21 cellular contexts compared by ENCODE assay signal in genomic region chr16:79076039-79076767, GRCh38.
DNase-seq lines count a peak whose midpoint lies in the region; ATAC-seq and TF ChIP-seq lines count a peak whose summit lies in the region.
"Had no signal": no experiment of that assay in that cellular context is flagged by ENCODE, and none has a peak within 500 bp of the region (broad histone marks: within the 10 kb centered on the region; RNA-seq: fewer than 3 reads in every experiment).

No MANE protein-coding gene starts in this region.

- no peaks in the 10 kb centered on the region for H3K27me3 ChIP-seq in CD4-positive, alpha-beta T cell (ENCODE audit: control insufficient read depth, insufficient read depth, low read length)
- no peaks in the 10 kb centered on the region for H3K27me3 ChIP-seq in A673 (replicated peaks; ENCODE audit: insufficient read depth, low read depth, low read length, poor library complexity)
- H3K27me3 ChIP-seq: brain microvascular endothelial cell, esophagus squamous epithelium, gastroesophageal sphincter, upper lobe of left lung had no signal

- no peak overlapping the region for H3K4me3 Mint-ChIP-seq in activated CD4-positive, alpha-beta T cell treated with anti-CD3 and anti-CD28 coated beads for 36 hours
- peak overlapping the region; percentile 39 for H3K4me3 Mint-ChIP-seq in CD4-positive, alpha-beta T cell
- H3K4me3 Mint-ChIP-seq in activated T-cell treated with anti-CD3 and anti-CD28 coated beads, Interleukin-2, amount 50 U/mL, for 72 hours: peak overlapping the region; percentile 64 to 67
- no peak overlapping the region for H3K4me3 Mint-ChIP-seq in WTC11
- H3K4me3 Mint-ChIP-seq: B cell had no signal

- peaks cover 3% of the 10 kb centered on the region for H3K36me3 Mint-ChIP-seq in activated CD4-positive, alpha-beta T cell treated with anti-CD3 and anti-CD28 coated beads for 36 hours (ENCODE audit: low read depth)
- no peaks in the 10 kb centered on the region for H3K36me3 Mint-ChIP-seq in CD4-positive, alpha-beta T cell (ENCODE audit: low read depth)
- peaks cover 0 to 3% of the 10 kb centered on the region in 2 donors for H3K36me3 Mint-ChIP-seq in activated T-cell treated with anti-CD3 and anti-CD28 coated beads, Interleukin-2, amount 50 U/mL, for 72 hours (ENCODE audit: insufficient read depth in 2 of 2)
- H3K36me3 Mint-ChIP-seq in WTC11: no peaks in the 10 kb centered on the region

- DNase-seq in activated CD4-positive, alpha-beta T cell treated with anti-CD3 and anti-CD28 coated beads for 36 hours: peak; percentile 64
- DNase-seq in activated CD4-positive, alpha-beta T cell treated with anti-CD3 and anti-CD28 coated beads, Interleukin-2, amount 50 U/mL, for 4 hours: no peak
- no peak for DNase-seq in CD4-positive, alpha-beta T cell
- DNase-seq in activated T-cell treated with anti-CD3 and anti-CD28 coated beads, Interleukin-2, amount 50 U/mL, for 72 hours: peak; percentile 56 to 67
- peak; percentile 38 to 46 for DNase-seq in stimulated activated CD4-positive, alpha-beta T cell treated with anti-CD3 and anti-CD28 coated beads, Interleukin-2, amount 100 ng/mL, for 24 hours
- DNase-seq in A673 (ENCODE audit: low spot score) (no peak), T-helper 9 cell (no peak), WTC11 (ENCODE audit: low spot score) (no peak)
- DNase-seq: 8988T, brain microvascular endothelial cell, esophagus squamous epithelium, NCI-H1092, NCI-H2029, NCI-H345, NCI-H82, upper lobe of left lung had no signal

- H3K27ac Mint-ChIP-seq in activated CD4-positive, alpha-beta T cell treated with anti-CD3 and anti-CD28 coated beads for 36 hours: peak overlapping the region; percentile 81
- H3K27ac Mint-ChIP-seq in CD4-positive, alpha-beta T cell: peak overlapping the region; percentile 55
- H3K27ac Mint-ChIP-seq in activated T-cell treated with anti-CD3 and anti-CD28 coated beads, Interleukin-2, amount 50 U/mL, for 72 hours: peak overlapping the region; percentile 95
- no peak overlapping the region for H3K27ac Mint-ChIP-seq in WTC11
- H3K27ac Mint-ChIP-seq: B cell had no signal

- peaks cover 76% of the 10 kb centered on the region for H3K4me1 Mint-ChIP-seq in activated CD4-positive, alpha-beta T cell treated with anti-CD3 and anti-CD28 coated beads for 36 hours
- peaks cover 62% of the 10 kb centered on the region for H3K4me1 Mint-ChIP-seq in CD4-positive, alpha-beta T cell (ENCODE audit: low read depth)
- H3K4me1 Mint-ChIP-seq in activated T-cell treated with anti-CD3 and anti-CD28 coated beads, Interleukin-2, amount 50 U/mL, for 72 hours (ENCODE audit: low read depth): peaks cover 90% of the 10 kb centered on the region
- peaks cover 39% of the 10 kb centered on the region for H3K4me1 Mint-ChIP-seq in WTC11

- intact Hi-C loops in activated CD4-positive, alpha-beta T cell treated with anti-CD3 and anti-CD28 coated beads for 36 hours (cut with DNase I, micrococcal nuclease): loop anchor here (1.0 to 10.0 kb wide), 13 partner anchors 13 to 525 kb away; partner anchors contain the start of gene MAF (in 2 of the 2)
- intact Hi-C loops in CD4-positive, alpha-beta T cell (cut with DNase I, micrococcal nuclease): no loop called here
- intact Hi-C loops in A673 (cut with micrococcal nuclease; ENCODE audit: unreplicated experiment): no loop called here

- peaks cover 2% of the 10 kb centered on the region for H3K27me3 Mint-ChIP-seq in activated CD4-positive, alpha-beta T cell treated with anti-CD3 and anti-CD28 coated beads for 36 hours
- peaks cover 11% of the 10 kb centered on the region for H3K27me3 Mint-ChIP-seq in CD4-positive, alpha-beta T cell
- H3K27me3 Mint-ChIP-seq in activated T-cell treated with anti-CD3 and anti-CD28 coated beads, Interleukin-2, amount 50 U/mL, for 72 hours (ENCODE audit: low read depth): peaks cover 8% of the 10 kb centered on the region
- no peaks in the 10 kb centered on the region for H3K27me3 Mint-ChIP-seq in WTC11 (ENCODE audit: low read depth)

- no peaks in the 10 kb centered on the region for H3K36me3 ChIP-seq in A673 (ENCODE audit: insufficient read depth, low read length, poor library complexity, severe bottlenecking)
- H3K36me3 ChIP-seq: brain microvascular endothelial cell, esophagus squamous epithelium, gastroesophageal sphincter, neutrophil, upper lobe of left lung had no signal

- H3K4me1 ChIP-seq in A673 (ENCODE audit: insufficient read depth, low read length, poor library complexity, severe bottlenecking): no peaks in the 10 kb centered on the region

- peak; percentile 75 for ATAC-seq in activated CD4-positive, alpha-beta T cell treated with anti-CD3 and anti-CD28 coated beads for 36 hours
- no peak for ATAC-seq in CD4-positive, alpha-beta T cell (ENCODE audit: poor library complexity)
- ATAC-seq in activated T-cell treated with anti-CD3 and anti-CD28 coated beads, Interleukin-2, amount 50 U/mL, for 72 hours (replicated peaks in 1 of 2): peak; percentile 81 to 85
- ATAC-seq in WTC11: no peak
- ATAC-seq: gastroesophageal sphincter had no signal

- H3K9me3 ChIP-seq in CD4-positive, alpha-beta T cell (ENCODE audit: control insufficient read depth, low read length): no peaks in the 10 kb centered on the region
- no peaks in the 10 kb centered on the region for H3K9me3 ChIP-seq in A673 (ENCODE audit: low read depth, low read length, poor library complexity, severe bottlenecking)
- H3K9me3 ChIP-seq: esophagus squamous epithelium, gastroesophageal sphincter, neutrophil, upper lobe of left lung had no signal

- H3K9me3 Mint-ChIP-seq in activated CD4-positive, alpha-beta T cell treated with anti-CD3 and anti-CD28 coated beads for 36 hours (ENCODE audit: low read depth): no peaks in the 10 kb centered on the region
- no peaks in the 10 kb centered on the region for H3K9me3 Mint-ChIP-seq in CD4-positive, alpha-beta T cell
- no peaks in the 10 kb centered on the region for H3K9me3 Mint-ChIP-seq in activated T-cell treated with anti-CD3 and anti-CD28 coated beads, Interleukin-2, amount 50 U/mL, for 72 hours
- H3K9me3 Mint-ChIP-seq in WTC11: no peaks in the 10 kb centered on the region

- CTCF ChIA-PET in activated CD4-positive, alpha-beta T cell treated with anti-CD3 and anti-CD28 coated beads for 36 hours (lab: Charles Lee): interaction anchor here (0.6 to 1.7 kb wide), 6 partner anchors 13 to 286 kb away, joined by 3 to 6 read pairs (median 4); no protein-coding TSS in a partner anchor
- CTCF ChIA-PET in CD4-positive, alpha-beta T cell (lab: Charles Lee): no interaction called here
- CTCF ChIA-PET in A673 (lab: Charles Lee) (no interaction called here), WTC11 (lab: Charles Lee) (no interaction called here)

- no TSS peak for BruUV-seq in A673 (replicated peaks; lab: Mats Ljungman, UMichigan)

- TF ChIP-seq CTCF in CD4-positive, alpha-beta T cell (IDR thresholded peaks at IDR 0.05): no peak
- TF ChIP-seq CTCF in A673 (conservative IDR thresholded peaks at IDR 0.05; ENCODE audit: low read depth, low read length) (no peak), WTC11 (IDR thresholded peaks at IDR 0.05) (no peak)

- no peak overlapping the region for H3K27ac ChIP-seq in CD4-positive, alpha-beta T cell (ENCODE audit: low read depth, low read length)
- no peak overlapping the region for H3K27ac ChIP-seq in A673 (ENCODE audit: low read depth, low read length, poor library complexity, severe bottlenecking)
- H3K27ac ChIP-seq: brain microvascular endothelial cell, esophagus squamous epithelium, neutrophil, upper lobe of left lung had no signal

- POLR2A ChIA-PET in activated CD4-positive, alpha-beta T cell treated with anti-CD3 and anti-CD28 coated beads for 36 hours (lab: Charles Lee): interaction anchor here (0.5 to 1.4 kb wide), 15 partner anchors 10 to 526 kb away, joined by 3 to 11 read pairs (median 4); partner anchors contain the start of gene MAF
- POLR2A ChIA-PET in CD4-positive, alpha-beta T cell (lab: Charles Lee): interaction anchor here (1.4 kb wide), 1 partner anchor 16 kb away, joined by 3 read pairs; no protein-coding TSS in a partner anchor
- POLR2A ChIA-PET in A673 (lab: Charles Lee; ENCODE audit: low non-redundant PET): no interaction called here
- POLR2A ChIA-PET in WTC11 (lab: Charles Lee): no interaction called here

- H3K4me3 ChIP-seq in A673 (ENCODE audit: low read depth, low read length, poor library complexity, severe bottlenecking): no peak overlapping the region
- H3K4me3 ChIP-seq: esophagus squamous epithelium, gastroesophageal sphincter, lung, smooth muscle cell, upper lobe of left lung had no signal

TF ChIP-seq in WTC11, 78 proteins besides CTCF, POLR2A, EP300 and RAD21:
- TF ChIP-seq NR2C2 (CRISPR knock-in tag; IDR thresholded peaks at IDR 0.05) (no peak), NFATC4 (CRISPR knock-in tag; IDR thresholded peaks at IDR 0.05) (no peak)

Comparison
In these comparisons a context has a peak if more than half of its experiments do, and no peak if none do; other contexts are left out.
1. DNase-seq: peak in activated CD4-positive, alpha-beta T cell treated with anti-CD3 and anti-CD28 coated beads for 36 hours (single experiment), activated T-cell treated with anti-CD3 and anti-CD28 coated beads, Interleukin-2, amount 50 U/mL, for 72 hours (2 of 2) and stimulated activated CD4-positive, alpha-beta T cell treated with anti-CD3 and anti-CD28 coated beads, Interleukin-2, amount 100 ng/mL, for 24 hours (2 of 2); none in activated CD4-positive, alpha-beta T cell treated with anti-CD3 and anti-CD28 coated beads, Interleukin-2, amount 50 U/mL, for 4 hours (0 of 2), CD4-positive, alpha-beta T cell (0 of 10), A673 (single experiment), T-helper 9 cell (single experiment) and WTC11 (single experiment).
2. ATAC-seq: peak in activated CD4-positive, alpha-beta T cell treated with anti-CD3 and anti-CD28 coated beads for 36 hours (single experiment) and activated T-cell treated with anti-CD3 and anti-CD28 coated beads, Interleukin-2, amount 50 U/mL, for 72 hours (2 of 2); none in CD4-positive, alpha-beta T cell (single experiment) and WTC11 (single experiment).
3. H3K4me3 Mint-ChIP-seq: peak in CD4-positive, alpha-beta T cell (single experiment) and activated T-cell treated with anti-CD3 and anti-CD28 coated beads, Interleukin-2, amount 50 U/mL, for 72 hours (2 of 2); none in activated CD4-positive, alpha-beta T cell treated with anti-CD3 and anti-CD28 coated beads for 36 hours (single experiment) and WTC11 (single experiment).
4. POLR2A ChIA-PET loops: an anchor here in activated CD4-positive, alpha-beta T cell treated with anti-CD3 and anti-CD28 coated beads for 36 hours (0.5 to 1.4 kb wide) and CD4-positive, alpha-beta T cell (1.4 kb wide); none called in A673 and WTC11.
5. intact Hi-C loops: an anchor here in activated CD4-positive, alpha-beta T cell treated with anti-CD3 and anti-CD28 coated beads for 36 hours (1.0 to 10.0 kb wide); none called in CD4-positive, alpha-beta T cell and A673.